23 cellular contexts compared by ENCODE assay signal in genomic region chr4:76883147-76883546, GRCh38. TPM values are rescaled to one million over a fixed set of nuclear protein-coding genes. Genes with fewer than 3 reads are reported as not detected.
DNase-seq lines count a peak whose midpoint lies in the region.
"Had no signal": no experiment of that assay in that cellular context is flagged by ENCODE, and none has a peak within 500 bp of the region (broad histone marks: within the 10 kb centered on the region; RNA-seq: fewer than 3 reads in every experiment).

No MANE protein-coding gene starts in this region.

- H3K4me1 ChIP-seq in mesendoderm (ENCODE audit: control insufficient read depth, low read depth, low read length): no peaks in the 10 kb centered on the region
- H3K4me1 ChIP-seq: heart left ventricle, testis had no signal

- H3K4ac ChIP-seq in mesendoderm (ENCODE audit: low read depth, low read length): no peak overlapping the region

- no peak overlapping the region for H4K5ac ChIP-seq in mesendoderm (ENCODE audit: low read length)

- no peak overlapping the region for H3K23ac ChIP-seq in mesendoderm (ENCODE audit: low read length)

- no peak overlapping the region for H3K4me2 ChIP-seq in mesendoderm (ENCODE audit: low read length)

- peak overlapping the region; percentile 54 for H3K27ac ChIP-seq in epithelial cell of prostate
- H3K27ac ChIP-seq in mesendoderm (ENCODE audit: low read depth, low read length): no peak overlapping the region
- H3K27ac ChIP-seq: cardiac muscle cell, heart left ventricle, testis had no signal

- no peaks in the 10 kb centered on the region for H3K79me1 ChIP-seq in mesendoderm (ENCODE audit: low read length)

- WGBS in mesendoderm (ENCODE audit: extremely low coverage, insufficient coverage, low lambda C conversion rate): no CpG with 5 or more reads among the region's 8 CpGs

- no peaks in the 10 kb centered on the region for H3K79me2 ChIP-seq in mesendoderm (ENCODE audit: control insufficient read depth, insufficient read depth, low read length)

- no peak overlapping the region for H3K18ac ChIP-seq in mesendoderm (ENCODE audit: low read length)

- H4K8ac ChIP-seq in mesendoderm (ENCODE audit: low read depth, low read length): no peak overlapping the region

- no peak overlapping the region for H2BK15ac ChIP-seq in mesendoderm (replicated peaks; ENCODE audit: low read depth)

- peak; percentile 52 for DNase-seq in ELR (ENCODE audit: low read depth)
- DNase-seq in astrocyte of the hippocampus (ENCODE audit: low read depth, low spot score): peak; percentile 63
- no peak for DNase-seq in epithelial cell of prostate (ENCODE audit: low read depth, low spot score)
- DNase-seq in pulmonary artery endothelial cell (ENCODE audit: low read depth, low spot score): peak; percentile 58
- no peak for DNase-seq in NCI-H1417 (lab: John Stamatoyannopoulos, UW)
- no peak for DNase-seq in AG08396 (ENCODE audit: low spot score)
- DNase-seq in mesendoderm: no peak
- DNase-seq: activated CD4-positive, alpha-beta T cell treated with anti-CD3 and anti-CD28 coated beads for 36 hours; activated naive CD4-positive, alpha-beta T cell; activated T-cell treated with anti-CD3 and anti-CD28 coated beads, Interleukin-2, amount 50 U/mL, for 4 hours; heart left ventricle; left cardiac atrium; MG63; NCI-H1417 treated with DMSO at 0.1 percent for 48 hours; NCI-H446 treated with DMSO at 0.1 percent for 48 hours; nucleus accumbens; PC-3; SIG-M5; stimulated activated CD4-positive, alpha-beta T cell treated with anti-CD3 and anti-CD28 coated beads, Interleukin-4, amount 100 ng/mL, for 24 hours; stimulated activated naive CD4-positive, alpha-beta T cell; testis had no signal

- H3K27me3 ChIP-seq in mesendoderm (ENCODE audit: insufficient read depth, low read length, poor library complexity): no peaks in the 10 kb centered on the region
- H3K27me3 ChIP-seq: cardiac muscle cell, MG63, testis had no signal

- H3K4me3 ChIP-seq in mesendoderm (ENCODE audit: low read length): no peak overlapping the region
- H3K4me3 ChIP-seq: cardiac muscle cell, heart left ventricle, MG63, testis had no signal

- no peak overlapping the region for H3K56ac ChIP-seq in mesendoderm (ENCODE audit: low read length)

- no peak overlapping the region for H2AK5ac ChIP-seq in mesendoderm (ENCODE audit: low read length)

- no peaks in the 10 kb centered on the region for H3K36me3 ChIP-seq in mesendoderm (ENCODE audit: control insufficient read depth, insufficient read depth, low read length)
- H3K36me3 ChIP-seq: cardiac muscle cell, heart left ventricle, MG63 had no signal

- no peak overlapping the region for H2BK120ac ChIP-seq in mesendoderm (ENCODE audit: low read depth, low read length)

- H3K9ac ChIP-seq in mesendoderm (ENCODE audit: low read length): no peak overlapping the region

- no peak overlapping the region for H2BK5ac ChIP-seq in mesendoderm (ENCODE audit: low read length)

RNA-seq across cellular contexts. Expression of gene SOWAHB, which starts 14.8 kb away (rescaled TPM):
- total RNA-seq in pulmonary artery endothelial cell: not detected in 2 replicates
- 0.20 TPM for polyA plus RNA-seq in mesendoderm (2013, experiment 1 of 2)
- polyA plus RNA-seq in mesendoderm (2013, experiment 2 of 2): 0.15 TPM
- total RNA-seq: activated CD4-positive, alpha-beta T cell treated with anti-CD3 and anti-CD28 coated beads for 36 hours; left cardiac atrium; myocyte had no signal
- polyA plus RNA-seq: heart left ventricle had no signal

Comparison
In these comparisons a context has a peak if more than half of its experiments do, and no peak if none do; other contexts are left out.
1. DNase-seq: peak in ELR (single experiment), astrocyte of the hippocampus (single experiment) and pulmonary artery endothelial cell (single experiment); none in epithelial cell of prostate (single experiment), NCI-H1417 (0 of 3), AG08396 (single experiment) and mesendoderm (single experiment).